Comparison of ENCODE assay signal across 10 cellular contexts in genomic region chr2:183070942-183071844, GRCh38. TPM values are rescaled to one million over a fixed set of nuclear protein-coding genes. Genes with fewer than 3 reads are reported as not detected.
DNase-seq lines count a peak whose midpoint lies in the region; ATAC-seq, FAIRE-seq and TF ChIP-seq lines count a peak whose summit lies in the region.
"Had no signal": no experiment of that assay in that cellular context is flagged by ENCODE, and none has a peak within 500 bp of the region (broad histone marks: within the 10 kb centered on the region; RNA-seq: fewer than 3 reads in every experiment).

No MANE protein-coding gene starts in this region.

- H3K4me1 ChIP-seq in HEK293 (ENCODE audit: control insufficient read depth, insufficient read depth, low read length) (no peaks in the 10 kb centered on the region), HepG2 (ENCODE audit: insufficient read depth, low read length) (peaks cover 6% of the 10 kb centered on the region; the same call in 1 of the 2 replicates), ascending aorta (no peaks in the 10 kb centered on the region)

- TF ChIP-seq EP300 in HepG2 (IDR thresholded peaks at IDR 0.05; ENCODE audit: low read depth in 2 of 2, low read length in 2 of 2) (no peak), HepG2 (CRISPR knock-in tag; IDR thresholded peaks at IDR 0.05; ENCODE audit: borderline replicate concordance) (no peak)

- H3K27me3 ChIP-seq in HepG2 (ENCODE audit: control insufficient read depth in 1 of 2, insufficient read depth in 2 of 2, low read length in 2 of 2) (peaks cover 0 to 26% of the 10 kb centered on the region in 2 experiments; a peak in 2 of 5 replicates), ascending aorta (no peaks in the 10 kb centered on the region)

- no peaks in the 10 kb centered on the region for H3K36me3 ChIP-seq in HEK293 (ENCODE audit: control insufficient read depth in 2 of 2, insufficient read depth in 1 of 2, low read length in 2 of 2)
- H3K36me3 ChIP-seq in HepG2 (replicated peaks in 1 of 2; ENCODE audit: control insufficient read depth in 1 of 2, insufficient read depth in 2 of 2, low read length in 2 of 2): no peaks in the 10 kb centered on the region
- no peaks in the 10 kb centered on the region for H3K36me3 ChIP-seq in ascending aorta

- WGBS in HepG2 (ENCODE audit: low lambda C conversion rate): 45% methylated on average over 31 of the region's 34 CpGs

- no peak overlapping the region for H3K9ac ChIP-seq in HepG2 (ENCODE audit: insufficient read depth, low read depth, low read length)

- H3K9me3 Mint-ChIP-seq in activated T-helper 1 cell treated with anti-CD3 and anti-CD28 coated beads, Interleukin-12 subunit alpha, Interleukin-12 subunit beta, Interleukin-2, Interleukin-4 antibody, amounts not matched to agents 30 ng/mL and 10 ng/mL and 1 ng/mL, durations not matched to agents 14 hours and 24 hours and 36 hours: no peaks in the 10 kb centered on the region
- H3K9me3 Mint-ChIP-seq: activated naive CD4-positive, alpha-beta T cell treated with anti-CD3 and anti-CD28 coated beads, Interleukin-2, amount 50 U/mL, for 24 hours had no signal

- H3K27ac Mint-ChIP-seq in activated T-helper 1 cell treated with anti-CD3 and anti-CD28 coated beads, Interleukin-12 subunit alpha, Interleukin-12 subunit beta, Interleukin-2, Interleukin-4 antibody, amounts not matched to agents 30 ng/mL and 10 ng/mL and 1 ng/mL, durations not matched to agents 14 hours and 24 hours and 36 hours: no peak overlapping the region
- H3K27ac Mint-ChIP-seq: activated naive CD4-positive, alpha-beta T cell treated with anti-CD3 and anti-CD28 coated beads, Interleukin-2, amount 50 U/mL, for 24 hours had no signal

- CTCF ChIA-PET in HEK293 (lab: Yijun Ruan, JAX): interaction anchor here (1.0 to 1.1 kb wide), 3 partner anchors 24 to 97 kb away, joined by 3 read pairs; no protein-coding TSS in a partner anchor
- CTCF ChIA-PET in HepG2 (lab: Yijun Ruan, JAX; ENCODE audit: low intra/inter-chr PET ratio, low total read pairs): no interaction called here

- no peaks in the 10 kb centered on the region for H3K4me1 Mint-ChIP-seq in activated T-helper 1 cell treated with anti-CD3 and anti-CD28 coated beads, Interleukin-12 subunit alpha, Interleukin-12 subunit beta, Interleukin-2, Interleukin-4 antibody, amounts not matched to agents 30 ng/mL and 10 ng/mL and 1 ng/mL, durations not matched to agents 14 hours and 24 hours and 36 hours (ENCODE audit: low read depth)
- H3K4me1 Mint-ChIP-seq: activated naive CD4-positive, alpha-beta T cell treated with anti-CD3 and anti-CD28 coated beads, Interleukin-2, amount 50 U/mL, for 24 hours had no signal

- intact Hi-C loops in HepG2 (cut with micrococcal nuclease; ENCODE audit: unreplicated experiment) (loop anchor here (2.0 kb wide), 1 partner anchor 178 kb away; no protein-coding TSS in a partner anchor), ascending aorta (cut with DNase I) (no loop called here)
- intact Hi-C loops in activated T-helper 1 cell treated with anti-CD3 and anti-CD28 coated beads, Interleukin-12 subunit alpha, Interleukin-12 subunit beta, Interleukin-2, Interleukin-4 antibody, amounts not matched to agents 30 ng/mL and 10 ng/mL and 1 ng/mL, durations not matched to agents 14 hours and 24 hours and 36 hours (cut with micrococcal nuclease): loop anchor here (10.0 kb wide), 1 partner anchor 1176 kb away; the partner anchor contains the start of gene ITPRID2

- peak; percentile 68 for FAIRE-seq in HepG2 (lab: Jason Lieb, UNC)
- FAIRE-seq: urothelium cell line had no signal

- peak; percentile 96 for ATAC-seq in HepG2
- no peak for ATAC-seq in GM21723 (IDR thresholded peaks at IDR 0.05; ENCODE audit: unreplicated experiment)

- no peaks in the 10 kb centered on the region for H4K20me1 ChIP-seq in HepG2 (ENCODE audit: insufficient read depth, low read length)

- H3K9me3 ChIP-seq in HEK293 (ENCODE audit: control insufficient read depth, insufficient read depth, low read depth, low read length): no peaks in the 10 kb centered on the region
- H3K9me3 ChIP-seq in HepG2 (ENCODE audit: low read length): peaks cover 7% of the 10 kb centered on the region; the same call in 1 of the 2 replicates
- H3K9me3 ChIP-seq in ascending aorta: no peaks in the 10 kb centered on the region

- POLR2A ChIA-PET in HEK293 (lab: Yijun Ruan, JAX) (no interaction called here), HepG2 (lab: Yijun Ruan, JAX) (no interaction called here)

- no TSS peak for BruUV-seq in HepG2 (replicated peaks; lab: Mats Ljungman, UMichigan)

- TF ChIP-seq RAD21 in HepG2 (CRISPR knock-in tag; IDR thresholded peaks at IDR 0.05): peak; percentile 75

- no peak overlapping the region for H3K4me3 ChIP-seq in AG10803 (ENCODE audit: low read length)
- H3K4me3 ChIP-seq in HEK293 (ENCODE audit: low read depth, low read length): no peak overlapping the region
- no peak overlapping the region for H3K4me3 ChIP-seq in cardiac fibroblast (replicated peaks in 1 of 2; ENCODE audit: low read depth in 2 of 2, low read length in 2 of 2)
- peak overlapping the region in 1 of 3 experiments; percentile 44; a peak in 2 of 6 replicates for H3K4me3 ChIP-seq in HepG2 (replicated peaks in 1 of 3; ENCODE audit: insufficient read depth in 1 of 3, low read depth in 2 of 3, low read length in 3 of 3)
- H3K4me3 ChIP-seq in ascending aorta: no peak overlapping the region

- H3K36me3 Mint-ChIP-seq in activated T-helper 1 cell treated with anti-CD3 and anti-CD28 coated beads, Interleukin-12 subunit alpha, Interleukin-12 subunit beta, Interleukin-2, Interleukin-4 antibody, amounts not matched to agents 30 ng/mL and 10 ng/mL and 1 ng/mL, durations not matched to agents 14 hours and 24 hours and 36 hours (ENCODE audit: low read depth): no peaks in the 10 kb centered on the region
- H3K36me3 Mint-ChIP-seq: activated naive CD4-positive, alpha-beta T cell treated with anti-CD3 and anti-CD28 coated beads, Interleukin-2, amount 50 U/mL, for 24 hours had no signal

- peak overlapping the region; percentile 39 for H2AFZ ChIP-seq in HepG2 (ENCODE audit: low read length)

- in situ Hi-C loops in HepG2 (cut with HindIII; ENCODE audit: extremely low pct_ligation_motif_present, low pct_unique_long_range_greater_than_20kb): no loop called here

- no peak for TF ChIP-seq POLR2A in HepG2 (IDR thresholded peaks at IDR 0.05; ENCODE audit: insufficient read depth in 1 of 2, low read depth in 2 of 2, low read length in 2 of 2)

- H3K27ac ChIP-seq in HEK293 (ENCODE audit: extremely low read depth, low read depth, low read length): no peak overlapping the region
- no peak overlapping the region for H3K27ac ChIP-seq in HepG2 (ENCODE audit: extremely low read length, insufficient read depth, low read length)
- no peak overlapping the region for H3K27ac ChIP-seq in ascending aorta

- no peaks in the 10 kb centered on the region for H3K79me2 ChIP-seq in HepG2 (ENCODE audit: insufficient read depth, low read length)

- H3K27me3 Mint-ChIP-seq in activated T-helper 1 cell treated with anti-CD3 and anti-CD28 coated beads, Interleukin-12 subunit alpha, Interleukin-12 subunit beta, Interleukin-2, Interleukin-4 antibody, amounts not matched to agents 30 ng/mL and 10 ng/mL and 1 ng/mL, durations not matched to agents 14 hours and 24 hours and 36 hours (ENCODE audit: insufficient read depth): peaks cover 9% of the 10 kb centered on the region

- peak; percentile 52 for DNase-seq in AG10803 (ENCODE audit: low read depth)
- peak; percentile 64 to 67 for DNase-seq in cardiac fibroblast (ENCODE audit: low read depth in 2 of 2)
- DNase-seq in HepG2 (ENCODE audit: low spot score): peak; percentile 67
- DNase-seq in activated T-helper 1 cell treated with anti-CD3 and anti-CD28 coated beads, Interleukin-12 subunit alpha, Interleukin-12 subunit beta, Interleukin-2, Interleukin-4 antibody, amounts not matched to agents 30 ng/mL and 10 ng/mL and 1 ng/mL, durations not matched to agents 14 hours and 24 hours and 36 hours (ENCODE audit: low spot score): no peak
- no peak for DNase-seq in ascending aorta (ENCODE audit: low spot score in 2 of 2)
- no peak for DNase-seq in COR-L47 (lab: John Stamatoyannopoulos, UW)

- peak overlapping the region; percentile 67 for H3K4me2 ChIP-seq in HepG2 (ENCODE audit: low read depth, low read length)

- H3K4me3 Mint-ChIP-seq in activated T-helper 1 cell treated with anti-CD3 and anti-CD28 coated beads, Interleukin-12 subunit alpha, Interleukin-12 subunit beta, Interleukin-2, Interleukin-4 antibody, amounts not matched to agents 30 ng/mL and 10 ng/mL and 1 ng/mL, durations not matched to agents 14 hours and 24 hours and 36 hours: no peak overlapping the region
- H3K4me3 Mint-ChIP-seq: activated naive CD4-positive, alpha-beta T cell treated with anti-CD3 and anti-CD28 coated beads, Interleukin-2, amount 50 U/mL, for 24 hours had no signal

- TF ChIP-seq CTCF in AG10803 (conservative IDR thresholded peaks at IDR 0.05; ENCODE audit: low read length) (peak; percentile 71), HEK293 (tag by site-specific recombination; IDR thresholded peaks at IDR 0.05) (no peak), cardiac fibroblast (IDR thresholded peaks at IDR 0.05; ENCODE audit: low read depth, low read length) (peak; percentile 82), HepG2 (CRISPR knock-in tag; IDR thresholded peaks at IDR 0.05) (peak; percentile 96), ascending aorta (IDR thresholded peaks at IDR 0.05) (peak in 1 of 3 experiments; percentile 44)

RNA-seq across cellular contexts. Expression of gene DUSP19, which starts 7.4 kb away (rescaled TPM):
- total RNA-seq in HepG2 (2016; rRNA removed; fragmentation: Illumina TruSeq; extraction: Trizol): 1.9 and 3.9 TPM in 2 replicates
- 0.61 and 0.71 TPM in 2 replicates for total RNA-seq in HepG2 (2016; cell fraction: cytosol; rRNA removed; fragmentation: Illumina TruSeq; extraction: Trizol; ENCODE audit: low read depth)
- 2.0 and 4.5 TPM in 2 replicates for total RNA-seq in HepG2 (2016; cell fraction: insoluble cytoplasmic fraction; rRNA removed; fragmentation: Illumina TruSeq; extraction: Trizol)
- total RNA-seq in HepG2 (2016; cell fraction: membrane; rRNA removed; fragmentation: Illumina TruSeq; extraction: Trizol): 0.90 and 1.3 TPM in 2 replicates
- 1.5 and 2.4 TPM in 2 replicates for total RNA-seq in HepG2 (2016; cell fraction: nucleus; rRNA removed; fragmentation: Illumina TruSeq; extraction: Trizol)
- polyA plus RNA-seq in HepG2 (2011; rRNA removed): 0.97 and 1.3 TPM in 2 replicates
- polyA plus RNA-seq in HepG2 (2011; cell fraction: cytosol; rRNA removed): 0.52 and 1.1 TPM in 2 replicates
- 0.24 and 0.38 TPM in 2 replicates for polyA plus RNA-seq in HepG2 (2011; cell fraction: nucleus; rRNA removed)
- 0.33 and 1.0 TPM in 2 replicates for polyA plus RNA-seq in HepG2 (2012)
- 0.24 and 0.43 TPM in 2 replicates for polyA plus RNA-seq in HepG2 (2016; cell fraction: cytosol; fragmentation: Illumina TruSeq; extraction: Trizol; ENCODE audit: low read depth)
- 1.8 and 2.0 TPM in 2 replicates for polyA plus RNA-seq in HepG2 (2016; cell fraction: insoluble cytoplasmic fraction; fragmentation: Illumina TruSeq; extraction: Trizol; ENCODE audit: low read depth)
- 0.37 and 0.39 TPM in 2 replicates for polyA plus RNA-seq in HepG2 (2016; cell fraction: membrane; fragmentation: Illumina TruSeq; extraction: Trizol; ENCODE audit: low read depth)
- polyA plus RNA-seq in HepG2 (2016; cell fraction: nucleus; fragmentation: Illumina TruSeq; extraction: Trizol; ENCODE audit: insufficient read depth, low read depth): 1.00 and 1.4 TPM in 2 replicates
- polyA minus RNA-seq in HepG2 (2011; rRNA and poly(A)+ RNA removed; ENCODE audit: low replicate concordance): 1.9 and 2.5 TPM in 2 replicates
- 0.97 and 1.4 TPM in 2 replicates for polyA minus RNA-seq in HepG2 (2011; cell fraction: cytosol; rRNA and poly(A)+ RNA removed)
- polyA minus RNA-seq in HepG2 (2011; cell fraction: nucleus; rRNA and poly(A)+ RNA removed): 0.87 and 1.7 TPM in 2 replicates
- 1.0 and 1.7 TPM in 2 replicates for total RNA-seq in activated T-helper 1 cell treated with anti-CD3 and anti-CD28 coated beads, Interleukin-12 subunit alpha, Interleukin-12 subunit beta, Interleukin-2, Interleukin-4 antibody, amounts not matched to agents 30 ng/mL and 10 ng/mL and 1 ng/mL, durations not matched to agents 14 hours and 24 hours and 36 hours
- total RNA-seq in ascending aorta: 1.3 TPM

RNA-seq across cellular contexts. Expression of gene NCKAP1, which starts 32.9 kb away (rescaled TPM):
- total RNA-seq in HepG2 (2016; rRNA removed; fragmentation: Illumina TruSeq; extraction: Trizol) (96.3 and 160 TPM in 2 replicates), ascending aorta (55.7 TPM)
- total RNA-seq in HepG2 (2016; cell fraction: cytosol; rRNA removed; fragmentation: Illumina TruSeq; extraction: Trizol; ENCODE audit: low read depth): 20.2 and 23.9 TPM in 2 replicates
- 89.4 and 158 TPM in 2 replicates for total RNA-seq in HepG2 (2016; cell fraction: insoluble cytoplasmic fraction; rRNA removed; fragmentation: Illumina TruSeq; extraction: Trizol)
- total RNA-seq in HepG2 (2016; cell fraction: membrane; rRNA removed; fragmentation: Illumina TruSeq; extraction: Trizol): 91.7 and 92.2 TPM in 2 replicates
- total RNA-seq in HepG2 (2016; cell fraction: nucleus; rRNA removed; fragmentation: Illumina TruSeq; extraction: Trizol): 100 and 105 TPM in 2 replicates
- polyA plus RNA-seq in HepG2 (2011; rRNA removed): 59.0 and 72.1 TPM in 2 replicates
- polyA plus RNA-seq in HepG2 (2011; cell fraction: cytosol; rRNA removed): 49.9 and 69.1 TPM in 2 replicates
- polyA plus RNA-seq in HepG2 (2011; cell fraction: nucleus; rRNA removed): 30.3 and 33.5 TPM in 2 replicates
- polyA plus RNA-seq in HepG2 (2012): 70.3 and 73.4 TPM in 2 replicates
- 8.8 and 9.0 TPM in 2 replicates for polyA plus RNA-seq in HepG2 (2016; cell fraction: cytosol; fragmentation: Illumina TruSeq; extraction: Trizol; ENCODE audit: low read depth)
- polyA plus RNA-seq in HepG2 (2016; cell fraction: insoluble cytoplasmic fraction; fragmentation: Illumina TruSeq; extraction: Trizol; ENCODE audit: low read depth): 118 and 121 TPM in 2 replicates
- 34.3 and 37.5 TPM in 2 replicates for polyA plus RNA-seq in HepG2 (2016; cell fraction: membrane; fragmentation: Illumina TruSeq; extraction: Trizol; ENCODE audit: low read depth)
- 82.2 and 99.4 TPM in 2 replicates for polyA plus RNA-seq in HepG2 (2016; cell fraction: nucleus; fragmentation: Illumina TruSeq; extraction: Trizol; ENCODE audit: insufficient read depth, low read depth)
- polyA minus RNA-seq in HepG2 (2011; rRNA and poly(A)+ RNA removed; ENCODE audit: low replicate concordance): 34.6 and 53.5 TPM in 2 replicates
- 60.0 and 71.9 TPM in 2 replicates for polyA minus RNA-seq in HepG2 (2011; cell fraction: cytosol; rRNA and poly(A)+ RNA removed)
- 145 and 163 TPM in 2 replicates for polyA minus RNA-seq in HepG2 (2011; cell fraction: nucleus; rRNA and poly(A)+ RNA removed)
- 14.4 and 16.4 TPM in 2 replicates for total RNA-seq in activated T-helper 1 cell treated with anti-CD3 and anti-CD28 coated beads, Interleukin-12 subunit alpha, Interleukin-12 subunit beta, Interleukin-2, Interleukin-4 antibody, amounts not matched to agents 30 ng/mL and 10 ng/mL and 1 ng/mL, durations not matched to agents 14 hours and 24 hours and 36 hours

RNA-seq across cellular contexts. Expression of gene NUP35, which starts 53.0 kb away (rescaled TPM):
- total RNA-seq in HepG2 (2016; rRNA removed; fragmentation: Illumina TruSeq; extraction: Trizol): 53.6 and 74.2 TPM in 2 replicates
- total RNA-seq in HepG2 (2016; cell fraction: cytosol; rRNA removed; fragmentation: Illumina TruSeq; extraction: Trizol; ENCODE audit: low read depth): 32.8 and 37.1 TPM in 2 replicates
- total RNA-seq in HepG2 (2016; cell fraction: insoluble cytoplasmic fraction; rRNA removed; fragmentation: Illumina TruSeq; extraction: Trizol): 52.9 and 74.2 TPM in 2 replicates
- total RNA-seq in HepG2 (2016; cell fraction: membrane; rRNA removed; fragmentation: Illumina TruSeq; extraction: Trizol): 24.1 and 28.1 TPM in 2 replicates
- total RNA-seq in HepG2 (2016; cell fraction: nucleus; rRNA removed; fragmentation: Illumina TruSeq; extraction: Trizol): 59.5 and 62.1 TPM in 2 replicates
- polyA plus RNA-seq in HepG2 (2011; rRNA removed): 14.8 and 16.9 TPM in 2 replicates
- polyA plus RNA-seq in HepG2 (2011; cell fraction: cytosol; rRNA removed): 9.3 and 11.8 TPM in 2 replicates
- 9.4 and 10.0 TPM in 2 replicates for polyA plus RNA-seq in HepG2 (2011; cell fraction: nucleus; rRNA removed)
- polyA plus RNA-seq in HepG2 (2012): 14.4 and 22.1 TPM in 2 replicates
- 6.6 and 7.0 TPM in 2 replicates for polyA plus RNA-seq in HepG2 (2016; cell fraction: cytosol; fragmentation: Illumina TruSeq; extraction: Trizol; ENCODE audit: low read depth)
- polyA plus RNA-seq in HepG2 (2016; cell fraction: insoluble cytoplasmic fraction; fragmentation: Illumina TruSeq; extraction: Trizol; ENCODE audit: low read depth): 63.4 and 70.6 TPM in 2 replicates
- polyA plus RNA-seq in HepG2 (2016; cell fraction: membrane; fragmentation: Illumina TruSeq; extraction: Trizol; ENCODE audit: low read depth): 9.5 and 10.6 TPM in 2 replicates
- 31.7 and 32.9 TPM in 2 replicates for polyA plus RNA-seq in HepG2 (2016; cell fraction: nucleus; fragmentation: Illumina TruSeq; extraction: Trizol; ENCODE audit: insufficient read depth, low read depth)
- 26.4 and 36.9 TPM in 2 replicates for polyA minus RNA-seq in HepG2 (2011; rRNA and poly(A)+ RNA removed; ENCODE audit: low replicate concordance)
- polyA minus RNA-seq in HepG2 (2011; cell fraction: cytosol; rRNA and poly(A)+ RNA removed): 11.1 and 11.3 TPM in 2 replicates
- polyA minus RNA-seq in HepG2 (2011; cell fraction: nucleus; rRNA and poly(A)+ RNA removed): 64.2 and 66.0 TPM in 2 replicates
- 40.6 and 41.9 TPM in 2 replicates for total RNA-seq in activated T-helper 1 cell treated with anti-CD3 and anti-CD28 coated beads, Interleukin-12 subunit alpha, Interleukin-12 subunit beta, Interleukin-2, Interleukin-4 antibody, amounts not matched to agents 30 ng/mL and 10 ng/mL and 1 ng/mL, durations not matched to agents 14 hours and 24 hours and 36 hours
- total RNA-seq in ascending aorta: not detected

Comparison
In these comparisons a context has a peak if more than half of its experiments do, and no peak if none do; other contexts are left out.
1. DNase-seq: peak in AG10803 (single experiment), cardiac fibroblast (2 of 2) and HepG2 (single experiment); none in activated T-helper 1 cell treated with anti-CD3 and anti-CD28 coated beads, Interleukin-12 subunit alpha, Interleukin-12 subunit beta, Interleukin-2, Interleukin-4 antibody, amounts not matched to agents 30 ng/mL and 10 ng/mL and 1 ng/mL, durations not matched to agents 14 hours and 24 hours and 36 hours (single experiment), ascending aorta (0 of 2) and COR-L47 (single experiment).
2. RNA of gene NUP35, which starts 53.0 kb away (total RNA-seq): 24.1 to 74.2 TPM in HepG2 and 40.6 to 41.9 TPM in activated T-helper 1 cell treated with anti-CD3 and anti-CD28 coated beads, Interleukin-12 subunit alpha, Interleukin-12 subunit beta, Interleukin-2, Interleukin-4 antibody, amounts not matched to agents 30 ng/mL and 10 ng/mL and 1 ng/mL, durations not matched to agents 14 hours and 24 hours and 36 hours; not detected in ascending aorta (single experiment); every median in the first group is over 10 times any median in the second.